ENCODE assay signal across 1 cellular context in the genomic region with DNA sequence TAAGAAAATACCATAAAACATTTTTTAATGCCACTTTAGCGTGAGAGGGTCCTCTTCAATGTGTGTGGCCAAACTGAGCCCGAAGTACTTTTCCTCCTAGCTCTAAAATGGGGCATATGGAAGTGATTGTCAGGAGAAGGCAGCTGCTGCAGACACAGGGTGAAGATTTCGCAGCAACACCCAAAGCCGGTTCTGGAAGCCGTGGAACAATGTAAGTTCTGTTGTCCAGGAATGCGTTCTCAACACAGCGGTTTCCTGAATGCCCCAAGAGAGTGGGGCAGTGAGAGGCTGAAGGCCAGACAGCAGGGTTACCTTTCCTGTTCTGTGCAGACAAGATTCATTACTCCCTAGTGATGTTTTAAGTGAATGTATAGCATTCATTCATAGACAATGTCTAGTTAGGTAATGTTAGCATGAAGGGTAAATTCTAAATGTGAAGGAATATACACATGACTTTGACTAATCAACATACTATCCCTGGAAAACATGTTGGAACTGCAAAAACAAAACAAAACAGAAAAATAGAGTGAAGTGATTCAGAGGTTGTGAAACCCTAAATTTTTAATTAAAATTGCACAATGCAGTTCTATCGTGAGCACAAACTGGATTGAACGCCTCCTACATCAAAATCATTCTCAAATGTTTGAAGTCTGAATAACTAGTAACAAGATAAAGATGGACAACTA.
TF ChIP-seq lines count a peak whose summit lies in the region.

No MANE protein-coding gene starts in this region.

TF ChIP-seq in HepG2, 621 proteins besides CTCF, POLR2A, EP300 and RAD21 (continued from another document):
- TF ChIP-seq, protein P1, sequence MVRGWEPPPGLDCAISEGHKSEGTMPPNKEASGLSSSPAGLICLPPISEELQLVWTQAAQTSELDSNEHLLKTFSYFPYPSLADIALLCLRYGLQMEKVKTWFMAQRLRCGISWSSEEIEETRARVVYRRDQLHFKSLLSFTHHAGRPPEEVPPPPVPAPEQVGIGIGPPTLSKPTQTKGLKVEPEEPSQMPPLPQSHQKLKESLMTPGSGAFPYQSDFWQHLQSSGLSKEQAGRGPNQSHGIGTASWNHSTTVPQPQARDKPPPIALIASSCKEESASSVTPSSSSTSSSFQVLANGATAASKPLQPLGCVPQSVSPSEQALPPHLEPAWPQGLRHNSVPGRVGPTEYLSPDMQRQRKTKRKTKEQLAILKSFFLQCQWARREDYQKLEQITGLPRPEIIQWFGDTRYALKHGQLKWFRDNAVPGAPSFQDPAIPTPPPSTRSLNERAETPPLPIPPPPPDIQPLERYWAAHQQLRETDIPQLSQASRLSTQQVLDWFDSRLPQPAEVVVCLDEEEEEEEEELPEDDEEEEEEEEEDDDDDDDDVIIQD (CRISPR knock-in tag; IDR thresholded peaks at IDR 0.05; ENCODE audit: low read depth): peak; percentile 49; the same call in 1 of the 2 replicates
- TF ChIP-seq SOX5 (CRISPR knock-in tag; IDR thresholded peaks at IDR 0.05; ENCODE audit: borderline replicate concordance): peak; percentile 39; the same call in 1 of the 2 replicates
- TF ChIP-seq, protein P2, sequence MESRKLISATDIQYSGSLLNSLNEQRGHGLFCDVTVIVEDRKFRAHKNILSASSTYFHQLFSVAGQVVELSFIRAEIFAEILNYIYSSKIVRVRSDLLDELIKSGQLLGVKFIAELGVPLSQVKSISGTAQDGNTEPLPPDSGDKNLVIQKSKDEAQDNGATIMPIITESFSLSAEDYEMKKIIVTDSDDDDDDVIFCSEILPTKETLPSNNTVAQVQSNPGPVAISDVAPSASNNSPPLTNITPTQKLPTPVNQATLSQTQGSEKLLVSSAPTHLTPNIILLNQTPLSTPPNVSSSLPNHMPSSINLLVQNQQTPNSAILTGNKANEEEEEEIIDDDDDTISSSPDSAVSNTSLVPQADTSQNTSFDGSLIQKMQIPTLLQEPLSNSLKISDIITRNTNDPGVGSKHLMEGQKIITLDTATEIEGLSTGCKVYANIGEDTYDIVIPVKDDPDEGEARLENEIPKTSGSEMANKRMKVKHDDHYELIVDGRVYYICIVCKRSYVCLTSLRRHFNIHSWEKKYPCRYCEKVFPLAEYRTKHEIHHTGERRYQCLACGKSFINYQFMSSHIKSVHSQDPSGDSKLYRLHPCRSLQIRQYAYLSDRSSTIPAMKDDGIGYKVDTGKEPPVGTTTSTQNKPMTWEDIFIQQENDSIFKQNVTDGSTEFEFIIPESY (CRISPR knock-in tag; IDR thresholded peaks at IDR 0.05): 0 out of 2 replicates have a peak, but pooled peaks have one; percentile 25
- no peak for TF ChIP-seq SMARCC2 (IDR thresholded peaks at IDR 0.05)
- no peak for TF ChIP-seq NCOA5 (CRISPR knock-in tag; IDR thresholded peaks at IDR 0.05)
- TF ChIP-seq BCL6 (CRISPR knock-in tag; IDR thresholded peaks at IDR 0.05): peak; percentile 52; the same call in 1 of the 2 replicates
